In genomic region chrX:103554687-103555417, GRCh38 we compare ENCODE assay signal across 7 cellular contexts. TPM values are rescaled to one million over a fixed set of nuclear protein-coding genes. Genes with fewer than 3 reads are reported as not detected.
DNase-seq lines count a peak whose midpoint lies in the region; ATAC-seq and TF ChIP-seq lines count a peak whose summit lies in the region.

No MANE protein-coding gene starts in this region.

- H3K4me1 ChIP-seq in ascending aorta (no peaks in the 10 kb centered on the region), iPS-15b (ENCODE audit: control insufficient read depth, insufficient read depth, low read length) (no peaks in the 10 kb centered on the region)

- DNase-seq in ascending aorta (ENCODE audit: low spot score in 2 of 2) (no peak), 8988T (no peak)
- DNase-seq in stimulated activated CD4-positive, alpha-beta T cell treated with anti-CD3 and anti-CD28 coated beads, Interleukin-15, amount 100 ng/mL, for 1 hour (ENCODE audit: low read depth in 1 of 2, low spot score in 1 of 2), result peak; percentile 4 to 28

- peak; percentile 58 for ATAC-seq in GM19025 (IDR thresholded peaks at IDR 0.05; ENCODE audit: low read depth, unreplicated experiment)
- peak; percentile 92 for ATAC-seq in HG03064 (IDR thresholded peaks at IDR 0.05; ENCODE audit: low read depth, unreplicated experiment)

- no peaks in the 10 kb centered on the region for H3K9me3 ChIP-seq in SU-DHL-6 (ENCODE audit: insufficient read depth, low read length)
- no peaks in the 10 kb centered on the region for H3K9me3 ChIP-seq in ascending aorta
- H3K9me3 ChIP-seq in iPS-15b (ENCODE audit: control insufficient read depth, insufficient read depth, low read length), result no peaks in the 10 kb centered on the region

- H3K9ac ChIP-seq in SU-DHL-6 (ENCODE audit: low read length) (no peak overlapping the region), iPS-15b (ENCODE audit: low read depth, low read length) (peak overlapping the region; percentile 66)

- TF ChIP-seq CTCF in SU-DHL-6 (IDR thresholded peaks at IDR 0.05; ENCODE audit: insufficient read depth, low read length, poor library complexity, severe bottlenecking) (no peak), ascending aorta (IDR thresholded peaks at IDR 0.05) (no peak)

- H4K20me1 ChIP-seq in SU-DHL-6 (ENCODE audit: low read depth, low read length), result no peaks in the 10 kb centered on the region

- H3K4me3 ChIP-seq in SU-DHL-6 (ENCODE audit: insufficient read depth, low read length, poor library complexity, severe bottlenecking) (no peak overlapping the region), ascending aorta (peak overlapping the region; percentile 20 to 52), iPS-15b (ENCODE audit: low read depth, low read length) (peak overlapping the region; percentile 94)

- H3K36me3 ChIP-seq in SU-DHL-6 (ENCODE audit: low read length) (no peaks in the 10 kb centered on the region), ascending aorta (no peaks in the 10 kb centered on the region), iPS-15b (ENCODE audit: control insufficient read depth, insufficient read depth, low read length) (no peaks in the 10 kb centered on the region)

- H3K4me2 ChIP-seq in SU-DHL-6 (ENCODE audit: low read depth, low read length, poor library complexity, severe bottlenecking), result peak overlapping the region; percentile 32

- H3F3A ChIP-seq in SU-DHL-6 (ENCODE audit: insufficient read depth), result no peaks in the 10 kb centered on the region

- H2AFZ ChIP-seq in SU-DHL-6 (ENCODE audit: low read depth, low read length, severe bottlenecking), result no peak overlapping the region

- H3K9me2 ChIP-seq in SU-DHL-6 (replicated peaks; ENCODE audit: insufficient read depth, low read length), result no peaks in the 10 kb centered on the region

- no peaks in the 10 kb centered on the region for H3K79me2 ChIP-seq in SU-DHL-6 (ENCODE audit: insufficient read depth, low read length)

- H3K27ac ChIP-seq in SU-DHL-6 (ENCODE audit: low read depth, low read length) (no peak overlapping the region), ascending aorta (no peak overlapping the region)

- intact Hi-C loops in ascending aorta (cut with DNase I), result no loop called here

- no peaks in the 10 kb centered on the region for H3K27me3 ChIP-seq in SU-DHL-6 (ENCODE audit: low read length)
- H3K27me3 ChIP-seq in ascending aorta, result no peaks in the 10 kb centered on the region
- H3K27me3 ChIP-seq in iPS-15b (ENCODE audit: control insufficient read depth, insufficient read depth, low read length), result no peaks in the 10 kb centered on the region

RNA-seq across cellular contexts. Expression of gene TCEAL4, which starts 30.5 kb away (rescaled TPM):
- 91.7 TPM for total RNA-seq in ascending aorta

RNA-seq across cellular contexts. Expression of gene RAB40A, which starts 35.6 kb away (rescaled TPM):
- total RNA-seq in ascending aorta, result 1.5 TPM

RNA-seq across cellular contexts. Expression of gene TCEAL3, which starts 52.9 kb away (rescaled TPM):
- total RNA-seq in ascending aorta, result 11.3 TPM

Comparison
In these comparisons a context has a peak if more than half of its experiments do, and no peak if none do; other contexts are left out.
1. DNase-seq: peak in stimulated activated CD4-positive, alpha-beta T cell treated with anti-CD3 and anti-CD28 coated beads, Interleukin-15, amount 100 ng/mL, for 1 hour (2 of 2); none in ascending aorta (0 of 2) and 8988T (single experiment).